Comparison of ENCODE assay signal across 31 cellular contexts in genomic region chr2:236673126-236673822, GRCh38.
DNase-seq lines count a peak whose midpoint lies in the region; ATAC-seq and TF ChIP-seq lines count a peak whose summit lies in the region.
"Had no signal": no experiment of that assay in that cellular context is flagged by ENCODE, and none has a peak within 500 bp of the region (broad histone marks: within the 10 kb centered on the region; RNA-seq: fewer than 3 reads in every experiment).

No MANE protein-coding gene starts in this region.

- intact Hi-C loops in colonic mucosa (cut with DNase I) (no loop called here), lower leg skin (cut with DNase I; ENCODE audit: low total_unique reads) (no loop called here), tibial artery (cut with DNase I; ENCODE audit: low total_unique reads) (no loop called here), Calu3 (cut with micrococcal nuclease; ENCODE audit: unreplicated experiment) (no loop called here)

- 87 to 93% methylated on average over 14 of the region's 14 CpGs for WGBS in lower leg skin, 2 donors

- H3K9me3 ChIP-seq in colonic mucosa (no peaks in the 10 kb centered on the region), tibial artery (no peaks in the 10 kb centered on the region)
- H3K9me3 ChIP-seq: sigmoid colon, SJSA1, uterus had no signal

- no peak overlapping the region for H3K27ac Mint-ChIP-seq in Calu3 (ENCODE audit: unreplicated experiment)
- H3K27ac Mint-ChIP-seq: activated B cell treated with CpG ODN at 0.5 μM for 24 hours; CD14-positive monocyte; memory B cell; stimulated activated memory B cell treated with anti-CD40 and anti-IgM and Interleukin-4, amounts not matched to agents 10 μg/mL and 1 μg/mL and 100 μg/mL, for 72 hours had no signal

- H3K36me3 ChIP-seq in colonic mucosa: no peaks in the 10 kb centered on the region
- H3K36me3 ChIP-seq in tibial artery: no peaks in the 10 kb centered on the region
- H3K36me3 ChIP-seq: sigmoid colon, SJSA1, uterus had no signal

- H3K4me3 ChIP-seq in colonic mucosa (no peak overlapping the region), lower leg skin (ENCODE audit: low read depth, poor library complexity, severe bottlenecking) (no peak overlapping the region), tibial artery (no peak overlapping the region)
- H3K4me3 ChIP-seq: sigmoid colon, SJSA1, uterus had no signal

- H3K27ac ChIP-seq in colonic mucosa (no peak overlapping the region), tibial artery (no peak overlapping the region)
- H3K27ac ChIP-seq: 22Rv1, sigmoid colon, SJSA1, uterus had no signal

- H3K36me3 Mint-ChIP-seq in Calu3 (ENCODE audit: insufficient read depth, unreplicated experiment): no peaks in the 10 kb centered on the region
- H3K36me3 Mint-ChIP-seq: CD14-positive monocyte; memory B cell; stimulated activated memory B cell treated with anti-CD40 and anti-IgM and Interleukin-4, amounts not matched to agents 10 μg/mL and 1 μg/mL and 100 μg/mL, for 72 hours had no signal

- H3K9me3 Mint-ChIP-seq in Calu3 (ENCODE audit: low read depth, unreplicated experiment): no peaks in the 10 kb centered on the region
- H3K9me3 Mint-ChIP-seq: activated B cell treated with CpG ODN at 0.5 μM for 24 hours, memory B cell had no signal

- no peaks in the 10 kb centered on the region for H3K4me1 Mint-ChIP-seq in Calu3 (ENCODE audit: low read depth, unreplicated experiment)
- H3K4me1 Mint-ChIP-seq: activated B cell treated with CpG ODN at 0.5 μM for 24 hours; CD14-positive monocyte; stimulated activated memory B cell treated with anti-CD40 and anti-IgM and Interleukin-4, amounts not matched to agents 10 μg/mL and 1 μg/mL and 100 μg/mL, for 72 hours had no signal

- no TSS peak for BruUV-seq in Calu3 (replicated peaks; lab: Mats Ljungman, UMichigan)

- no peak for TF ChIP-seq CTCF in colonic mucosa (IDR thresholded peaks at IDR 0.05)
- TF ChIP-seq CTCF in lower leg skin (IDR thresholded peaks at IDR 0.05): no peak
- no peak for TF ChIP-seq CTCF in tibial artery (IDR thresholded peaks at IDR 0.05)
- no peak for TF ChIP-seq CTCF in Calu3 (IDR thresholded peaks at IDR 0.05; ENCODE audit: unreplicated experiment)

- H3K4me1 ChIP-seq in colonic mucosa: no peaks in the 10 kb centered on the region
- H3K4me1 ChIP-seq in tibial artery: peaks cover 0 to 42% (median 22%) of the 10 kb centered on the region in 4 donors
- H3K4me1 ChIP-seq: uterus had no signal

- peaks cover 64% of the 10 kb centered on the region for H3K27me3 Mint-ChIP-seq in Calu3 (ENCODE audit: unreplicated experiment)

- ATAC-seq in HG02642 (IDR thresholded peaks at IDR 0.05; ENCODE audit: poor library complexity, unreplicated experiment): no peak
- ATAC-seq: stimulated activated memory B cell treated with anti-CD40 and anti-IgM and Interleukin-4, amounts not matched to agents 10 μg/mL and 1 μg/mL and 100 μg/mL, for 72 hours had no signal

- peak; percentile 33 for DNase-seq in activated CD8-positive, alpha-beta memory T cell treated with anti-CD3 and anti-CD28 coated beads for 24 hours
- DNase-seq in activated CD8-positive, alpha-beta memory T cell treated with anti-CD3 and anti-CD28 coated beads, Interleukin-2, amount 50 U/mL, for 4 hours: no peak
- DNase-seq in colonic mucosa: peak; percentile 6
- DNase-seq in lower leg skin (ENCODE audit: low spot score in 2 of 2): peak; percentile 7 to 31
- peak; percentile 14 to 51 for DNase-seq in tibial artery
- DNase-seq in HT-29 (ENCODE audit: low spot score): no peak
- DNase-seq in Calu3: no peak
- DNase-seq: activated B cell treated with CpG ODN at 0.5 μM for 24 hours; activated CD4-positive, alpha-beta T cell treated with anti-CD3 and anti-CD28 coated beads, Interleukin-2, amount 50 U/mL, for 4 hours; activated effector memory CD4-positive, alpha-beta T cell treated with Interleukin-2 at 50 U/mL for 16 hours; activated T-cell treated with anti-CD3 and anti-CD28 coated beads for 4 hours; DMS79 treated with DMSO at 0.1 percent for 48 hours; effector CD4-positive, alpha-beta T cell; erythroblast; GF-D8; Karpas-422; NCI-H1436; NCI-H2081 treated with DMSO at 0.1 percent for 48 hours; NCI-H748 treated with DMSO at 0.1 percent for 48 hours; posterior cingulate gyrus; sigmoid colon; stimulated activated CD4-positive, alpha-beta T cell treated with anti-CD3 and anti-CD28 coated beads, Interleukin-4, amount 100 ng/mL, for 24 hours; substantia nigra; uterus had no signal

- CTCF ChIA-PET in Calu3 (lab: Charles Lee): no interaction called here

- no peak overlapping the region for H3K4me3 Mint-ChIP-seq in Calu3 (ENCODE audit: low read depth, unreplicated experiment)
- H3K4me3 Mint-ChIP-seq: activated B cell treated with CpG ODN at 0.5 μM for 24 hours; CD14-positive monocyte; memory B cell; neural crest cell; stimulated activated memory B cell treated with anti-CD40 and anti-IgM and Interleukin-4, amounts not matched to agents 10 μg/mL and 1 μg/mL and 100 μg/mL, for 72 hours had no signal

- H3K27me3 ChIP-seq in colonic mucosa (no peaks in the 10 kb centered on the region), tibial artery (no peaks in the 10 kb centered on the region)
- H3K27me3 ChIP-seq: sigmoid colon, SJSA1, uterus had no signal

- H3K9ac ChIP-seq in colonic mucosa (ENCODE audit: low read depth in 2 of 2, low read length in 2 of 2): no peak overlapping the region

- TF ChIP-seq POLR2A in lower leg skin (IDR thresholded peaks at IDR 0.05): no peak

Comparison
In these comparisons a context has a peak if more than half of its experiments do, and no peak if none do; other contexts are left out.
1. DNase-seq: peak in activated CD8-positive, alpha-beta memory T cell treated with anti-CD3 and anti-CD28 coated beads for 24 hours (single experiment), colonic mucosa (single experiment), lower leg skin (2 of 2) and tibial artery (2 of 2); none in activated CD8-positive, alpha-beta memory T cell treated with anti-CD3 and anti-CD28 coated beads, Interleukin-2, amount 50 U/mL, for 4 hours (single experiment), HT-29 (single experiment) and Calu3 (single experiment).